10 cellular contexts compared by ENCODE assay signal in the genomic region with DNA sequence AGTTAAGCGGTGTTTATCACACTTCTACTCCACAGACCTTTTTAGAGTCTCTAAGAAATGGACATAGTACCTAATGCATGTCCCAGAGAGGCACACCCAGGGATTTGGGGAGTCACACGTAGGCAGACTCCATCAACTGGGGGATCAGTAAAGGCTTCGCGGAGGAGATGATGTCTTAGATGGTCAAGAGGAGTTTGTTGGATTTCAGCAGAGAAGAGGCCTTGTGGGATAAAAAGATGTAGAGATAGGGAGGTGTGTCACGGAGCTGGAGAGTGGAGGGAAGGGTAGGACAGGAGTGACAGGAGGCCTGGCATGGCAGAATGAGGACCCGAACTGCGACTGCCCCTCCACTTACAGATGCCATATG. TPM values are rescaled to one million over a fixed set of nuclear protein-coding genes. Genes with fewer than 3 reads are reported as not detected.
DNase-seq lines count a peak whose midpoint lies in the region; ATAC-seq and TF ChIP-seq lines count a peak whose summit lies in the region.
"Had no signal": no experiment of that assay in that cellular context is flagged by ENCODE, and none has a peak within 500 bp of the region (broad histone marks: within the 10 kb centered on the region; RNA-seq: fewer than 3 reads in every experiment).

No MANE protein-coding gene starts in this region.

- no peak overlapping the region for H2AFZ ChIP-seq in OCI-LY7 (ENCODE audit: low read length)

- H3K36me3 Mint-ChIP-seq in Calu3 (ENCODE audit: insufficient read depth, unreplicated experiment), result peaks cover 71% of the 10 kb centered on the region

- intact Hi-C loops in Calu3 (cut with micrococcal nuclease; ENCODE audit: unreplicated experiment), result no loop called here
- intact Hi-C loops in OCI-LY7 (cut with micrococcal nuclease; ENCODE audit: unreplicated experiment), result no loop called here

- TF ChIP-seq CTCF in Calu3 (IDR thresholded peaks at IDR 0.05; ENCODE audit: unreplicated experiment) (no peak), OCI-LY7 (conservative IDR thresholded peaks at IDR 0.05; ENCODE audit: low read length) (no peak)

- DNase-seq in Calu3 (no peak), OCI-LY7 (ENCODE audit: low spot score) (no peak)
- no peak for DNase-seq in stimulated activated CD4-positive, alpha-beta T cell treated with anti-CD3 and anti-CD28 coated beads, Interleukin-4, amount 100 ng/mL, for 1 hour
- DNase-seq: activated CD8-positive, alpha-beta T cell treated with anti-CD3 and anti-CD28 coated beads, Interleukin-2, amount 10 ng/mL, durations not matched to agents 7 days and 5 days; NCI-H2171 treated with DMSO at 0.1 percent for 48 hours had no signal

- no peak overlapping the region for H3K4me2 ChIP-seq in OCI-LY7 (ENCODE audit: low read length)

- ATAC-seq in GM21825 (IDR thresholded peaks at IDR 0.05; ENCODE audit: unreplicated experiment), result no peak
- no peak for ATAC-seq in GM21515 (IDR thresholded peaks at IDR 0.05; ENCODE audit: unreplicated experiment)
- ATAC-seq: activated CD8-positive, alpha-beta T cell treated with anti-CD3 and anti-CD28 coated beads, Interleukin-2, amount 10 ng/mL, durations not matched to agents 7 days and 5 days had no signal

- H3K9me3 Mint-ChIP-seq in Calu3 (ENCODE audit: low read depth, unreplicated experiment), result no peaks in the 10 kb centered on the region

- peaks cover 6% of the 10 kb centered on the region; the same call in 1 of the 2 replicates for H4K20me1 ChIP-seq in OCI-LY7 (ENCODE audit: insufficient read depth, low read length)

- H3K4me3 ChIP-seq in skin epidermis (no peak overlapping the region), OCI-LY7 (ENCODE audit: low read depth, low read length, poor library complexity, severe bottlenecking) (no peak overlapping the region)

- H3K27me3 ChIP-seq in layer of hippocampus (ENCODE audit: control insufficient read depth, insufficient read depth, low read length), result no peaks in the 10 kb centered on the region

- H3K79me2 ChIP-seq in OCI-LY7 (ENCODE audit: insufficient read depth, low read depth, low read length), result no peaks in the 10 kb centered on the region

- H3K9me3 ChIP-seq in OCI-LY7 (ENCODE audit: low read length), result no peaks in the 10 kb centered on the region

- H3K9me2 ChIP-seq in OCI-LY7 (ENCODE audit: insufficient read depth, low read length), result no peaks in the 10 kb centered on the region

- CTCF ChIA-PET in Calu3 (lab: Charles Lee) (interaction anchor here (0.6 to 1.6 kb wide), 4 partner anchors 213 to 379 kb away, joined by 3 to 8 read pairs (median 4); no protein-coding TSS in a partner anchor), OCI-LY7 (lab: Charles Lee; ENCODE audit: unreplicated experiment) (interaction anchor here (1.0 kb wide), 1 partner anchor 9 kb away, joined by 3 read pairs; a partner anchor contains a TSS)

- H3K27ac ChIP-seq in angular gyrus (ENCODE audit: low read depth, low read length) (peak overlapping the region; percentile 99), layer of hippocampus (ENCODE audit: low read depth, low read length) (peak overlapping the region; percentile 98), skin epidermis (peak overlapping the region in 19 of 21 experiments; percentile 3 to 79 (median 62)), OCI-LY7 (ENCODE audit: low read depth, low read length, poor library complexity, severe bottlenecking) (no peak overlapping the region)

- peak overlapping the region; percentile 90 for H3K27ac Mint-ChIP-seq in Calu3 (ENCODE audit: unreplicated experiment)
- H3K27ac Mint-ChIP-seq: activated CD8-positive, alpha-beta T cell treated with anti-CD3 and anti-CD28 coated beads, Interleukin-2, amount 10 ng/mL, durations not matched to agents 7 days and 5 days had no signal

- H3K27me3 Mint-ChIP-seq in Calu3 (ENCODE audit: unreplicated experiment), result no peaks in the 10 kb centered on the region

- H3K4me3 Mint-ChIP-seq in Calu3 (ENCODE audit: low read depth, unreplicated experiment), result peak overlapping the region; percentile 64
- H3K4me3 Mint-ChIP-seq: activated CD8-positive, alpha-beta T cell treated with anti-CD3 and anti-CD28 coated beads, Interleukin-2, amount 10 ng/mL, durations not matched to agents 7 days and 5 days had no signal

- H3K4me1 Mint-ChIP-seq in Calu3 (ENCODE audit: low read depth, unreplicated experiment), result peaks cover 76% of the 10 kb centered on the region

- peaks cover 34% of the 10 kb centered on the region for H3K36me3 ChIP-seq in OCI-LY7 (ENCODE audit: insufficient read depth, low read length)

- peaks cover 6% of the 10 kb centered on the region for H3K4me1 ChIP-seq in OCI-LY7 (ENCODE audit: insufficient read depth, low read length, poor library complexity, severe bottlenecking)

- BruUV-seq in Calu3 (replicated peaks; lab: Mats Ljungman, UMichigan), result no TSS peak
- BruUV-seq in OCI-LY7 (replicated peaks; lab: Mats Ljungman, UMichigan), result no TSS peak

- POLR2A ChIA-PET in OCI-LY7 (lab: Charles Lee), result no interaction called here

RNA-seq across cellular contexts. Expression of a gene that starts 9.1 kb away (rescaled TPM):
- 214 and 229 TPM in 2 replicates for total RNA-seq in Calu3 (2022)
- total RNA-seq in OCI-LY7 (2014; rRNA removed; shearing (Covaris generic)), result 128 and 155 TPM in 2 replicates
- total RNA-seq in OCI-LY7 (2022), result 94.2 and 99.8 TPM in 2 replicates

RNA-seq across cellular contexts. Expression of a gene that starts 33.2 kb away (rescaled TPM):
- total RNA-seq in Calu3 (2022) (0.78 and 0.95 TPM in 2 replicates), OCI-LY7 (2022) (not detected in 2 replicates)
- total RNA-seq in OCI-LY7 (2014; rRNA removed; shearing (Covaris generic)), result not detected in 2 replicates
